Comparison of ENCODE assay signal across 9 cellular contexts in genomic region chr9:22240619-22241018, GRCh38.
DNase-seq lines count a peak whose midpoint lies in the region; ATAC-seq, FAIRE-seq and TF ChIP-seq lines count a peak whose summit lies in the region.
"Had no signal": no experiment of that assay in that cellular context is flagged by ENCODE, and none has a peak within 500 bp of the region (broad histone marks: within the 10 kb centered on the region; RNA-seq: fewer than 3 reads in every experiment).

No MANE protein-coding gene starts in this region.

- H3K36me3 Mint-ChIP-seq in IgD-negative memory B cell: no peaks in the 10 kb centered on the region

- no peak for TF ChIP-seq CTCF in GM13976 (IDR thresholded peaks at IDR 0.05; ENCODE audit: borderline replicate concordance, control extremely low read depth, extremely low read depth, insufficient read depth, missing control alignments)
- no peak for TF ChIP-seq CTCF in fibroblast of pulmonary artery (IDR thresholded peaks at IDR 0.05; ENCODE audit: low read length, missing control alignments)
- TF ChIP-seq CTCF in omental fat pad (IDR thresholded peaks at IDR 0.05): no peak

- no peaks in the 10 kb centered on the region for H3K9me3 Mint-ChIP-seq in IgD-negative memory B cell

- in situ Hi-C loops in GM13976 (cut with MboI; ENCODE audit: low sequenced_read_pairs, unreplicated experiment): loop anchor here (10.0 kb wide), 1 partner anchor 214 kb away; no protein-coding TSS in a partner anchor

- H3K27me3 Mint-ChIP-seq in IgD-negative memory B cell: peaks cover 2% of the 10 kb centered on the region

- no peak overlapping the region for H3K4me3 ChIP-seq in fibroblast of pulmonary artery (replicated peaks; ENCODE audit: low read depth, low read length)

- no peak for FAIRE-seq in frontal cortex (lab: Jason Lieb, UNC)
- FAIRE-seq: endometrium had no signal

- DNase-seq in GM13976 (ENCODE audit: low spot score): peak; percentile 45
- peak; percentile 64 for DNase-seq in fibroblast of pulmonary artery (ENCODE audit: low read depth)
- no peak for DNase-seq in frontal cortex (ENCODE audit: low spot score in 2 of 2)
- no peak for DNase-seq in omental fat pad (ENCODE audit: low spot score)
- DNase-seq in GOT3 (lab: John Stamatoyannopoulos, UW): no peak
- no peak for DNase-seq in NCI-H1105 treated with DMSO at 0.1 percent for 48 hours (lab: John Stamatoyannopoulos, UW)

- ATAC-seq in GM21619 (IDR thresholded peaks at IDR 0.05; ENCODE audit: unreplicated experiment): peak; percentile 78
- no peak for ATAC-seq in omental fat pad (ENCODE audit: low FRiP score)

- H3K27ac Mint-ChIP-seq in IgD-negative memory B cell: peak overlapping the region; percentile 4 to 40 (median 15)

- peaks cover 17 to 37% (median 26%) of the 10 kb centered on the region in 3 donors for H3K4me1 Mint-ChIP-seq in IgD-negative memory B cell

- H3K4me3 Mint-ChIP-seq in IgD-negative memory B cell: peak overlapping the region in 3 of 4 donors; percentile 36 to 68 (median 48)

Comparison
In these comparisons a context has a peak if more than half of its experiments do, and no peak if none do; other contexts are left out.
1. DNase-seq: peak in GM13976 (single experiment) and fibroblast of pulmonary artery (single experiment); none in frontal cortex (0 of 2), omental fat pad (single experiment), GOT3 (single experiment) and NCI-H1105 treated with DMSO at 0.1 percent for 48 hours (single experiment).